10 cellular contexts compared by ENCODE assay signal in the genomic region with DNA sequence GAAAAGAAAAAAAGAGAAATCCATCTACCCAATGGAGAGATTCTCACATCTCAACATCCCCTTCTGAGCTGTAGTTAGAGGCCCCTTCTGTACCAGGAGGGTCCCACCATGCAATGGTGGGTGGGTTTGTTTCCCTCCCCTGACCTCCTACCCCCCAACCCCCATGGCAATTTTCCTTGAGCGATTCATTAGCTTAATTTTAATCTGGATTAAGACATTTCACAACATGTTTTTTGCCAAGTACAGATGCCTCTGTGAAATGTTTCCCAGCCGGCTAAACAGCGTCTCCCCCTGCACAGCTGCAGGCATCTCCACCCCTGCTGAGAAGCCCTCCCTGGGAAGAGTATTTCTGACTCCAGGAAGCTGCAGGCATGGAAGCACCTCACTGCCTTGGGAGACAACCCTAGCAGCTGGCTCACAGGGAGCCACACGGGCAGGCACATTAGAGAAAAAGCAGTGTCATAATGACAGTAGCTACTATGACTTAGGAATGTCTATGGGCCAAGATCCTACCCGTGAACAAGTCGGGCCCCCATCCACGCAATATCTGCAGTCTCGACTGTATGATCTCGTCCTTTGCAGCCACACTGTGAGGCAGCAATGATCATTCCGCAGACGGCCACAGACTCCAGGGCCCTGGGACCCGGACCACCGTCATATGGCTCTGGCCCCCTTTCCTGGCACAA.
A peak's percentile ranks its signal among the peaks of the same experiment; 100 is the strongest.
DNase-seq lines count a peak whose midpoint lies in the region; ATAC-seq, FAIRE-seq and TF ChIP-seq lines count a peak whose summit lies in the region.
"Had no signal": no experiment of that assay in that cellular context is flagged by ENCODE, and none has a peak within 500 bp of the region (broad histone marks: within the 10 kb centered on the region; RNA-seq: fewer than 3 reads in every experiment).

No MANE protein-coding gene starts in this region.

- H3K4me1 ChIP-seq in GM23248 (ENCODE audit: insufficient read depth), result peaks cover 12% of the 10 kb centered on the region
- H3K4me1 ChIP-seq in K562 (replicated peaks in 1 of 2; ENCODE audit: control insufficient read depth in 2 of 2, insufficient read depth in 2 of 2, low read length in 2 of 2), result peaks cover 0 to 4% of the 10 kb centered on the region in 2 experiments; a peak in 3 of 5 replicates
- H3K4me1 ChIP-seq in iPS-20b (ENCODE audit: insufficient read depth, low read length), result peaks cover 10% of the 10 kb centered on the region; the same call in 1 of the 2 replicates
- H3K4me1 ChIP-seq in stomach, result peaks cover 0 to 22% (median 13%) of the 10 kb centered on the region in 4 donors

- H3K27ac ChIP-seq in GM23248 (peak overlapping the region; percentile 75), K562 (ENCODE audit: extremely low read depth, low read depth, low read length) (no peak overlapping the region), iPS-20b (ENCODE audit: low read length) (no peak overlapping the region), stomach (peak overlapping the region; percentile 39 to 82 (median 65))
- H3K27ac ChIP-seq: RWPE1 had no signal

- ATAC-seq in K562 (no peak), HG03108 (IDR thresholded peaks at IDR 0.05; ENCODE audit: unreplicated experiment) (no peak)

- WGBS in GM23248 (ENCODE audit: low coverage in 1 of 2, low lambda C conversion rate in 2 of 2, missing lambda C conversion rate in 2 of 2), 2 experiments, result 14 to 22% methylated on average over 13 of the region's 13 CpGs
- 2% methylated on average over 13 of the region's 13 CpGs for WGBS in K562 (ENCODE audit: insufficient coverage, low coverage, missing lambda C conversion rate)
- WGBS in stomach, 5 donors, result 65 to 85% (median 70%) methylated on average over 12 to 13 of the region's 13 CpGs

- no peak overlapping the region for H3K4me3 Mint-ChIP-seq in CD14-positive monocyte

- no peak for TF ChIP-seq RAD21 in K562 (CRISPR knock-in tag; conservative IDR thresholded peaks at IDR 0.05 in 1 of 2, IDR thresholded peaks at IDR 0.05 in 1 of 2)

- H3K9me1 ChIP-seq in K562 (ENCODE audit: control insufficient read depth, insufficient read depth, low read length), result no peaks in the 10 kb centered on the region

- TF ChIP-seq CTCF in K562 (IDR thresholded peaks at IDR 0.05 in 2 of 3, conservative IDR thresholded peaks at IDR 0.05 in 1 of 3; ENCODE audit: insufficient read depth in 2 of 3, low read depth in 1 of 3, low read length in 3 of 3) (no peak), stomach (IDR thresholded peaks at IDR 0.05) (no peak), CD14-positive monocyte (IDR thresholded peaks at IDR 0.05) (no peak)

- no peaks in the 10 kb centered on the region for H3F3A ChIP-seq in GM23248 (ENCODE audit: insufficient read depth)

- peak overlapping the region in 1 of 7 donors; percentile 28 for H3K27ac Mint-ChIP-seq in CD14-positive monocyte

- H3K9me3 ChIP-seq in GM23248 (ENCODE audit: low read depth) (no peaks in the 10 kb centered on the region), K562 (replicated peaks; ENCODE audit: control insufficient read depth, insufficient read depth, low read depth, low read length) (no peaks in the 10 kb centered on the region), iPS-20b (ENCODE audit: insufficient read depth, low read depth, low read length) (no peaks in the 10 kb centered on the region), stomach (no peaks in the 10 kb centered on the region)

- no TSS peak for BruUV-seq in K562 (replicated peaks; lab: Mats Ljungman, UMichigan)

- H3K27me3 ChIP-seq in GM23248 (replicated peaks; ENCODE audit: insufficient read depth) (no peaks in the 10 kb centered on the region), K562 (ENCODE audit: control insufficient read depth in 2 of 2, insufficient read depth in 2 of 2, low read length in 2 of 2) (peaks cover 30 to 58% of the 10 kb centered on the region in 2 experiments), iPS-20b (ENCODE audit: insufficient read depth, low read length) (no peaks in the 10 kb centered on the region), stomach (no peaks in the 10 kb centered on the region)

- H4K20me1 ChIP-seq in GM23248 (ENCODE audit: insufficient read depth) (no peaks in the 10 kb centered on the region), K562 (replicated peaks; ENCODE audit: control insufficient read depth, insufficient read depth, low read length) (0 out of 2 replicates have a peak, but pooled peaks cover 6% of the 10 kb centered on the region)

- CTCF ChIA-PET in K562 (lab: Yijun Ruan, JAX; ENCODE audit: low intra/inter-chr PET ratio), result no interaction called here

- in situ Hi-C loops in GM23248 (cut with MboI), result no loop called here
- in situ Hi-C loops in K562 (cut with MboI), result no loop called here

- H3K79me2 ChIP-seq in GM23248 (ENCODE audit: insufficient read depth) (no peaks in the 10 kb centered on the region; the same call in 1 of the 2 replicates), K562 (ENCODE audit: control insufficient read depth, insufficient read depth, low read length) (no peaks in the 10 kb centered on the region)

- DNase-seq in GM23248 (peak; percentile 86), K562 (ENCODE audit: extremely low read depth in 1 of 4, low spot score in 3 of 4) (no peak), stomach (no peak), CD14-positive monocyte (ENCODE audit: low spot score) (no peak), NCI-H2227 (lab: John Stamatoyannopoulos, UW; ENCODE audit: unreplicated experiment) (no peak), RCC 7860 (ENCODE audit: low spot score) (no peak)
- DNase-seq: kidney glomerular epithelial cell had no signal

- H3K4me3 ChIP-seq in GM23248 (peak overlapping the region; percentile 10; the same call in 1 of the 2 replicates), K562 (no peak overlapping the region), iPS-20b (ENCODE audit: low read length) (no peak overlapping the region), stomach (no peak overlapping the region)

- H3K4me1 Mint-ChIP-seq in CD14-positive monocyte, result peaks cover 5% of the 10 kb centered on the region

- H3K9me2 ChIP-seq in GM23248 (ENCODE audit: insufficient read depth), result no peaks in the 10 kb centered on the region

- no peak for TF ChIP-seq POLR2A in K562 (conservative IDR thresholded peaks at IDR 0.05)
- TF ChIP-seq POLR2A in stomach (IDR thresholded peaks at IDR 0.05), result no peak

- POLR2A ChIA-PET in K562 (lab: Yijun Ruan, JAX), result interaction anchor here (1.4 kb wide), 1 partner anchor 9 kb away, joined by 4 read pairs; no protein-coding TSS in a partner anchor

- peak overlapping the region; percentile 35; the same call in 1 of the 2 replicates for H2AFZ ChIP-seq in GM23248
- H2AFZ ChIP-seq in K562 (ENCODE audit: low read depth, low read length), result no peak overlapping the region

- H3K9me3 Mint-ChIP-seq in CD14-positive monocyte, result no peaks in the 10 kb centered on the region

- H3K36me3 ChIP-seq in GM23248 (ENCODE audit: low read depth) (no peaks in the 10 kb centered on the region), K562 (ENCODE audit: control insufficient read depth, insufficient read depth, low read length) (no peaks in the 10 kb centered on the region), iPS-20b (ENCODE audit: insufficient read depth, low read depth, low read length) (no peaks in the 10 kb centered on the region), stomach (no peaks in the 10 kb centered on the region)

- peaks cover 8 to 14% of the 10 kb centered on the region in 2 donors for H3K36me3 Mint-ChIP-seq in CD14-positive monocyte

- no peaks in the 10 kb centered on the region for H3K27me3 Mint-ChIP-seq in CD14-positive monocyte (ENCODE audit: low read depth in 3 of 3)

- H3K4me2 ChIP-seq in GM23248 (ENCODE audit: unreplicated experiment) (peak overlapping the region; percentile 51), K562 (ENCODE audit: insufficient read depth, low read length) (no peak overlapping the region)

- H3K9ac ChIP-seq in GM23248 (peak overlapping the region; percentile 69), K562 (ENCODE audit: insufficient read depth in 1 of 2, low read depth in 2 of 2, low read length in 2 of 2) (no peak overlapping the region; a peak in 1 of 4 replicates), iPS-20b (ENCODE audit: low read depth, low read length) (peak overlapping the region; percentile 31; the same call in 1 of the 2 replicates)

- TF ChIP-seq EP300 in K562 (IDR thresholded peaks at IDR 0.05; ENCODE audit: low read length) (no peak), stomach (IDR thresholded peaks at IDR 0.05) (no peak)

- intact Hi-C loops in K562 (cut with micrococcal nuclease) (no loop called here), stomach (cut with DNase I; ENCODE audit: low total_unique reads) (no loop called here), CD14-positive monocyte (cut with micrococcal nuclease) (no loop called here)

- FAIRE-seq in K562 (lab: Jason Lieb, UNC), result no peak
- no peak for FAIRE-seq in RCC 7860 (lab: Jason Lieb, UNC)

TF ChIP-seq in K562, 482 proteins besides CTCF, POLR2A, EP300 and RAD21:
- TF ChIP-seq, protein P1, sequence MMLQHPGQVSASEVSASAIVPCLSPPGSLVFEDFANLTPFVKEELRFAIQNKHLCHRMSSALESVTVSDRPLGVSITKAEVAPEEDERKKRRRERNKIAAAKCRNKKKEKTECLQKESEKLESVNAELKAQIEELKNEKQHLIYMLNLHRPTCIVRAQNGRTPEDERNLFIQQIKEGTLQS (IDR thresholded peaks at IDR 0.05), result peak; percentile 14; the same call in 1 of the 2 replicates
- TF ChIP-seq, protein P1 (CRISPR knock-in tag; conservative IDR thresholded peaks at IDR 0.05), result no peak
- TF ChIP-seq, protein P2, sequence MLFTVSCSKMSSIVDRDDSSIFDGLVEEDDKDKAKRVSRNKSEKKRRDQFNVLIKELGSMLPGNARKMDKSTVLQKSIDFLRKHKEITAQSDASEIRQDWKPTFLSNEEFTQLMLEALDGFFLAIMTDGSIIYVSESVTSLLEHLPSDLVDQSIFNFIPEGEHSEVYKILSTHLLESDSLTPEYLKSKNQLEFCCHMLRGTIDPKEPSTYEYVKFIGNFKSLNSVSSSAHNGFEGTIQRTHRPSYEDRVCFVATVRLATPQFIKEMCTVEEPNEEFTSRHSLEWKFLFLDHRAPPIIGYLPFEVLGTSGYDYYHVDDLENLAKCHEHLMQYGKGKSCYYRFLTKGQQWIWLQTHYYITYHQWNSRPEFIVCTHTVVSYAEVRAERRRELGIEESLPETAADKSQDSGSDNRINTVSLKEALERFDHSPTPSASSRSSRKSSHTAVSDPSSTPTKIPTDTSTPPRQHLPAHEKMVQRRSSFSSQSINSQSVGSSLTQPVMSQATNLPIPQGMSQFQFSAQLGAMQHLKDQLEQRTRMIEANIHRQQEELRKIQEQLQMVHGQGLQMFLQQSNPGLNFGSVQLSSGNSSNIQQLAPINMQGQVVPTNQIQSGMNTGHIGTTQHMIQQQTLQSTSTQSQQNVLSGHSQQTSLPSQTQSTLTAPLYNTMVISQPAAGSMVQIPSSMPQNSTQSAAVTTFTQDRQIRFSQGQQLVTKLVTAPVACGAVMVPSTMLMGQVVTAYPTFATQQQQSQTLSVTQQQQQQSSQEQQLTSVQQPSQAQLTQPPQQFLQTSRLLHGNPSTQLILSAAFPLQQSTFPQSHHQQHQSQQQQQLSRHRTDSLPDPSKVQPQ (CRISPR knock-in tag; IDR thresholded peaks at IDR 0.05; ENCODE audit: borderline replicate concordance), result no peak

Comparison
In these comparisons a context has a peak if more than half of its experiments do, and no peak if none do; other contexts are left out.
1. H3K27ac ChIP-seq: peak in GM23248 (single experiment) and stomach (5 of 5); none in K562 (single experiment) and iPS-20b (single experiment).
2. H3K9ac ChIP-seq: peak in GM23248 (single experiment) and iPS-20b (single experiment); none in K562 (0 of 2).